ENCODE assay signal across 10 cellular contexts in genomic region chr11:82978422-82979099, GRCh38.
DNase-seq lines count a peak whose midpoint lies in the region; ATAC-seq lines count a peak whose summit lies in the region.
"Had no signal": no experiment of that assay in that cellular context is flagged by ENCODE, and none has a peak within 500 bp of the region (broad histone marks: within the 10 kb centered on the region; RNA-seq: fewer than 3 reads in every experiment).

No MANE protein-coding gene starts in this region.

- DNase-seq in ACHN (peak; percentile 37), LHCN-M2 (ENCODE audit: low read depth) (peak; percentile 81), epithelial cell of prostate (ENCODE audit: low read depth, low spot score) (peak; percentile 72), SK-N-DZ (ENCODE audit: low spot score) (no peak), Right ventricle myocardium inferior (ENCODE audit: missing footprints) (no peak), activated gamma-delta T cell treated with Interleukin-2 at 50 U/mL for 16 hours (no peak), CD1c-positive myeloid dendritic cell (ENCODE audit: extremely low spot score) (no peak)
- DNase-seq: heart right ventricle; stimulated activated CD4-positive, alpha-beta T cell treated with anti-CD3 and anti-CD28 coated beads, Interleukin-1b, Interleukin-23, amount 100 ng/mL, for 48 hours had no signal

- intact Hi-C loops in Right ventricle myocardium inferior (cut with DNase I) = no loop called here

- ATAC-seq in GM18907 (IDR thresholded peaks at IDR 0.05; ENCODE audit: unreplicated experiment) (peak; percentile 64), Right ventricle myocardium inferior (no peak)
- ATAC-seq: heart right ventricle had no signal

- in situ Hi-C loops in ACHN (cut with HindIII; ENCODE audit: low pct_ligation_motif_present, low pct_unique_long_range_greater_than_20kb, low sequenced_read_pairs) = no loop called here

- peak overlapping the region; percentile 71 for H3K27ac ChIP-seq in epithelial cell of prostate

Comparison
In these comparisons a context has a peak if more than half of its experiments do, and no peak if none do; other contexts are left out.
1. DNase-seq: peak in ACHN (single experiment), LHCN-M2 (single experiment) and epithelial cell of prostate (single experiment); none in SK-N-DZ (single experiment), Right ventricle myocardium inferior (single experiment), activated gamma-delta T cell treated with Interleukin-2 at 50 U/mL for 16 hours (single experiment) and CD1c-positive myeloid dendritic cell (single experiment).